ENCODE assay signal across 1 cellular context in the genomic region with DNA sequence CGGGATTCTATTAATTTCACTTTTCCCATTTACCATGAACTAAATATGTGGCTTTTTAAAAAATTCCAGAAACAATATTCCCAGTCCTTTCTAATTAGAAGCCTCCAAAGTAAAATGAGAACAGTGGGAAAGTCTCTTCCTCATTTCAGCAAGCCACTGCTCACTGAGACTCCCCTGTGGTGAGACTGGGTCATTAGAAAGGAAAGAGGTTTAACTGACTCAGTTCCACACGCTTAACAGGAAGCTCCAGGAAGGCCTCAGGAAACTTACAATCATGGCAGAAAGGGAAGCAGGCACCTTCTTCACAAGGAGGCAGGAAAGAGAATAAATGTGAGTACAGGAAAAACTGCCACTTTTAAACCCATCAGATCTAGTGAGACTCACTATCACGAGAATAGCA.
TF ChIP-seq lines count a peak whose summit lies in the region.

No MANE protein-coding gene starts in this region.

TF ChIP-seq in GM23338, 12 proteins besides CTCF, POLR2A, EP300 and RAD21 (continued from another document):
- TF ChIP-seq, protein P1, sequence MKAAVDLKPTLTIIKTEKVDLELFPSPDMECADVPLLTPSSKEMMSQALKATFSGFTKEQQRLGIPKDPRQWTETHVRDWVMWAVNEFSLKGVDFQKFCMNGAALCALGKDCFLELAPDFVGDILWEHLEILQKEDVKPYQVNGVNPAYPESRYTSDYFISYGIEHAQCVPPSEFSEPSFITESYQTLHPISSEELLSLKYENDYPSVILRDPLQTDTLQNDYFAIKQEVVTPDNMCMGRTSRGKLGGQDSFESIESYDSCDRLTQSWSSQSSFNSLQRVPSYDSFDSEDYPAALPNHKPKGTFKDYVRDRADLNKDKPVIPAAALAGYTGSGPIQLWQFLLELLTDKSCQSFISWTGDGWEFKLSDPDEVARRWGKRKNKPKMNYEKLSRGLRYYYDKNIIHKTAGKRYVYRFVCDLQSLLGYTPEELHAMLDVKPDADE (IDR thresholded peaks at IDR 0.05): no peak
